In the genomic region with DNA sequence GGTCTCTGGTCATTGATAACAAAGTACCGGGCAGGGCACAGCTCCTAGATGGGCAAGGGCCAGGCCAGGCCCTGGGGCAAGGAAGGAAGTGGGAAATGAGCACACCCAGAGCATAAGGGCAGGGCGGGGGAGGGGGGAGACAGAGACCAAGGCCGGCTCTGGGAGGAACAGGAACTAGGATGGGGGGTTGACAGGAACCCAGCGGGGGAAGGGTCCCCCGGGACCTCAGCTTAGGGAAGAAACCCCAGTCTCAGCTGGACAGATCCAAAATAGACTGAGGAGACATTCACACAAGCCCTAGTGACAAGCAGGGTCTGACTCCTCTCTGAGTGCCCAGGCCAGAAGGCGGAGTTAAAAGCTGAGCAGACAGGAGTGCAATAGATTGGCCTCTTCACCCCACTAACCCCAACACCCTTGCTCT, we compare ENCODE assay signal across 8 cellular contexts. TPM values are rescaled to one million over a fixed set of nuclear protein-coding genes. Genes with fewer than 3 reads are reported as not detected.
DNase-seq lines count a peak whose midpoint lies in the region; ATAC-seq and TF ChIP-seq lines count a peak whose summit lies in the region.

No MANE protein-coding gene starts in this region.

- BruUV-seq in mammary epithelial cell (replicated peaks; lab: Mats Ljungman, UMichigan) = no TSS peak

- CTCF ChIA-PET in RWPE1 (lab: Yijun Ruan, JAX) = interaction anchor here (0.6 to 1.3 kb wide), 2 partner anchors 215 to 414 kb away, joined by 3 to 4 read pairs; no protein-coding TSS in a partner anchor
- CTCF ChIA-PET in mammary epithelial cell (lab: Charles Lee; ENCODE audit: low non-redundant PET) = no interaction called here

- DNase-seq in activated naive CD4-positive, alpha-beta T cell treated with Interleukin-2 at 50 U/mL for 16 hours = peak; percentile 40
- no peak for DNase-seq in activated naive CD4-positive, alpha-beta T cell (lab: John Stamatoyannopoulos, UW)
- DNase-seq in RWPE1 (ENCODE audit: low spot score) (peak; percentile 61), mammary epithelial cell (peak; percentile 59), islet precursor cell (peak; percentile 79), smooth muscle cell (lab: John Stamatoyannopoulos, UW; ENCODE audit: unreplicated experiment) (peak; percentile 17)

- H2AFZ ChIP-seq in mammary epithelial cell (ENCODE audit: low read depth, low read length) = peak overlapping the region; percentile 68
- H2AFZ ChIP-seq in smooth muscle cell (ENCODE audit: low read depth) = no peak overlapping the region

- H3K79me2 ChIP-seq in mammary epithelial cell (ENCODE audit: insufficient read depth, low read length) (peaks cover 39% of the 10 kb centered on the region), smooth muscle cell (ENCODE audit: low read depth) (peaks cover 29% of the 10 kb centered on the region)

- POLR2A ChIA-PET in RWPE1 (lab: Yijun Ruan, JAX; ENCODE audit: low non-redundant PET) = interaction anchor here (0.5 to 1.9 kb wide), 3 partner anchors 12 to 120 kb away, joined by 3 to 7 read pairs (median 6); a partner anchor contains a TSS

- H3K4me2 ChIP-seq in mammary epithelial cell (ENCODE audit: insufficient read depth, low read depth, low read length) = peak overlapping the region; percentile 68
- peak overlapping the region; percentile 93 for H3K4me2 ChIP-seq in smooth muscle cell

- in situ Hi-C loops in mammary epithelial cell (cut with MboI; ENCODE audit: low sequenced_read_pairs in 2 of 2) = loop anchor here (5.0 kb wide), 2 partner anchors 147 to 362 kb away; no protein-coding TSS in a partner anchor

- dilution Hi-C loops in mammary epithelial cell (cut with HindIII; ENCODE audit: low sequenced_read_pairs) = no loop called here

- ATAC-seq in GM21619 (IDR thresholded peaks at IDR 0.05; ENCODE audit: unreplicated experiment) (no peak), GM18511 (IDR thresholded peaks at IDR 0.05; ENCODE audit: unreplicated experiment) (no peak)

- 0% methylated on average over 1 of the region's 6 CpGs for WGBS in mammary epithelial cell (ENCODE audit: low coverage, missing lambda C conversion rate)
- 8% methylated on average over 5 of the region's 6 CpGs for WGBS in smooth muscle cell (ENCODE audit: low lambda C conversion rate)

- peak overlapping the region; percentile 66 for H3K9ac ChIP-seq in mammary epithelial cell (ENCODE audit: insufficient read depth, low read length)
- peak overlapping the region; percentile 69 for H3K9ac ChIP-seq in smooth muscle cell (ENCODE audit: low read depth)

- H3K9me3 ChIP-seq in mammary epithelial cell (replicated peaks; ENCODE audit: insufficient read depth, low read length) (no peaks in the 10 kb centered on the region), smooth muscle cell (replicated peaks; ENCODE audit: low read depth) (no peaks in the 10 kb centered on the region)

- peak overlapping the region; percentile 44 to 84 (median 65) for H3K4me3 ChIP-seq in mammary epithelial cell (replicated peaks in 1 of 3; ENCODE audit: insufficient read depth in 1 of 3, low read depth in 2 of 3, low read length in 3 of 3)
- H3K4me3 ChIP-seq in smooth muscle cell = peak overlapping the region; percentile 69

- no peaks in the 10 kb centered on the region for H3K36me3 ChIP-seq in mammary epithelial cell (ENCODE audit: insufficient read depth, low read length)
- H3K36me3 ChIP-seq in smooth muscle cell (ENCODE audit: low read depth) = no peaks in the 10 kb centered on the region

- TF ChIP-seq CTCF in RWPE1 (conservative IDR thresholded peaks at IDR 0.05; ENCODE audit: low read depth) (no peak), mammary epithelial cell (conservative IDR thresholded peaks at IDR 0.05 in 1 of 2, IDR thresholded peaks at IDR 0.05 in 1 of 2; ENCODE audit: extremely low read depth in 1 of 2, insufficient read depth in 1 of 2, low read depth in 1 of 2, low read length in 2 of 2) (no peak), smooth muscle cell (IDR thresholded peaks at IDR 0.05; ENCODE audit: borderline replicate concordance, insufficient read depth, poor library complexity, severe bottlenecking) (no peak)

- H4K20me1 ChIP-seq in mammary epithelial cell (ENCODE audit: insufficient read depth, low read length) (no peaks in the 10 kb centered on the region), smooth muscle cell (ENCODE audit: low read depth) (peaks cover 24% of the 10 kb centered on the region)

- no peaks in the 10 kb centered on the region for H3K27me3 ChIP-seq in mammary epithelial cell (ENCODE audit: insufficient read depth, low read length)
- no peaks in the 10 kb centered on the region for H3K27me3 ChIP-seq in smooth muscle cell (ENCODE audit: low read depth)

- H3K4me1 ChIP-seq in mammary epithelial cell (ENCODE audit: insufficient read depth, low read length) (peaks cover 37% of the 10 kb centered on the region), smooth muscle cell (ENCODE audit: low read depth) (peaks cover 29% of the 10 kb centered on the region)

- intact Hi-C loops in mammary epithelial cell (cut with micrococcal nuclease) = loop anchor here (5.0 to 10.0 kb wide), 6 partner anchors 123 to 710 kb away; a partner anchor contains a TSS

- peaks cover 13% of the 10 kb centered on the region for H3F3A ChIP-seq in smooth muscle cell (ENCODE audit: low read depth)

- H3K27ac ChIP-seq in RWPE1 (peak overlapping the region; percentile 97), mammary epithelial cell (ENCODE audit: insufficient read depth, low read depth, low read length) (peak overlapping the region; percentile 69), smooth muscle cell (ENCODE audit: low read depth) (peak overlapping the region; percentile 93)

RNA-seq across cellular contexts. Expression of a gene that starts 0.7 kb away (rescaled TPM):
- total RNA-seq in mammary epithelial cell (10 to 100 TPM; 33.7 to 43.1 TPM), smooth muscle cell (30.2 and 37.1 TPM in 2 replicates)
- polyA plus RNA-seq in mammary epithelial cell (38.1 TPM), smooth muscle cell (38.4 and 39.9 TPM in 2 replicates)
- 35.6 TPM for polyA minus RNA-seq in mammary epithelial cell

RNA-seq across cellular contexts. Expression of a gene that starts 12.0 kb away (rescaled TPM):
- total RNA-seq in mammary epithelial cell (100 to 1,000 TPM; 131 to 132 TPM), smooth muscle cell (70.8 and 78.2 TPM in 2 replicates)
- polyA plus RNA-seq in mammary epithelial cell (176 TPM), smooth muscle cell (125 and 130 TPM in 2 replicates)
- polyA minus RNA-seq in mammary epithelial cell = 162 TPM

RNA-seq across cellular contexts. Expression of a gene that starts 18.5 kb away (rescaled TPM):
- total RNA-seq in mammary epithelial cell (10 to 100 TPM; 17.8 to 33.3 TPM), smooth muscle cell (21.3 and 27.5 TPM in 2 replicates)
- polyA plus RNA-seq in mammary epithelial cell (32.4 TPM), smooth muscle cell (29.5 and 36.4 TPM in 2 replicates)
- polyA minus RNA-seq in mammary epithelial cell = 40.2 TPM

RNA-seq across cellular contexts. Expression of a gene that starts 35.2 kb away (rescaled TPM):
- total RNA-seq in mammary epithelial cell = 10 to 100 TPM in 1 of 2 donors, 1 to 10 TPM in 1; 7.0 to 41.7 TPM
- 22.0 TPM for polyA plus RNA-seq in mammary epithelial cell
- polyA minus RNA-seq in mammary epithelial cell = 24.9 TPM
- total RNA-seq in smooth muscle cell = 13.0 and 22.9 TPM in 2 replicates
- polyA plus RNA-seq in smooth muscle cell = 19.0 and 21.9 TPM in 2 replicates

RNA-seq across cellular contexts. Expression of a gene that starts 42.5 kb away (rescaled TPM):
- total RNA-seq in mammary epithelial cell (100 to 1,000 TPM; 284 to 291 TPM), smooth muscle cell (207 and 234 TPM in 2 replicates)
- polyA plus RNA-seq in mammary epithelial cell (310 TPM), smooth muscle cell (302 and 314 TPM in 2 replicates)
- 716 TPM for polyA minus RNA-seq in mammary epithelial cell

Comparison
In these comparisons a context has a peak if more than half of its experiments do, and no peak if none do; other contexts are left out.
1. DNase-seq: peak in activated naive CD4-positive, alpha-beta T cell treated with Interleukin-2 at 50 U/mL for 16 hours (single experiment), RWPE1 (single experiment), mammary epithelial cell (single experiment), islet precursor cell (single experiment) and smooth muscle cell (single experiment); none in activated naive CD4-positive, alpha-beta T cell (0 of 4).
2. Peak in every context shown above with its lines, with median percentiles within 50 percentile points of each other: H3K27ac ChIP-seq.